2 cellular contexts compared by ENCODE assay signal in the genomic region with DNA sequence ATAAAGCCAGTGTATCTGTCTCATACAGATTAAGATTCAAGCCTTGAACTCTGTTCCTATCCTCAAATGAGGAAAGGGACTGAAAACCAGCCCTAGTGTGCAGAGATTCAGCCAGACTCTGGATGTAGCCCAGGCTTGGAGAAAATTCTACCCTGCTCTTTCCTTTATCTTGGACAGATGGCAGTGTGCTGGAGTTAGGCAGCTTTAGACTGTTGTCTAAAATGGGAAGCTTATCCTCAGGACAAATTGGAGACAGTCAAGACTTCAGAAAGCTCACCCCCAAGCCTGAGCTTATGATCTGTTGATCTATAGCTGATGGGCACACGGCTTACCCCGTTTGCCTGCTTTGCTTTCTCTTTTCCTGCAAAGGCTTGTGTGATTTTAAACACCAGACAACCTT.
TF ChIP-seq lines count a peak whose summit lies in the region.

No MANE protein-coding gene starts in this region.

TF ChIP-seq in GM23338, 12 proteins besides CTCF, POLR2A, EP300 and RAD21 (continues in another document):
- TF ChIP-seq, protein P1, sequence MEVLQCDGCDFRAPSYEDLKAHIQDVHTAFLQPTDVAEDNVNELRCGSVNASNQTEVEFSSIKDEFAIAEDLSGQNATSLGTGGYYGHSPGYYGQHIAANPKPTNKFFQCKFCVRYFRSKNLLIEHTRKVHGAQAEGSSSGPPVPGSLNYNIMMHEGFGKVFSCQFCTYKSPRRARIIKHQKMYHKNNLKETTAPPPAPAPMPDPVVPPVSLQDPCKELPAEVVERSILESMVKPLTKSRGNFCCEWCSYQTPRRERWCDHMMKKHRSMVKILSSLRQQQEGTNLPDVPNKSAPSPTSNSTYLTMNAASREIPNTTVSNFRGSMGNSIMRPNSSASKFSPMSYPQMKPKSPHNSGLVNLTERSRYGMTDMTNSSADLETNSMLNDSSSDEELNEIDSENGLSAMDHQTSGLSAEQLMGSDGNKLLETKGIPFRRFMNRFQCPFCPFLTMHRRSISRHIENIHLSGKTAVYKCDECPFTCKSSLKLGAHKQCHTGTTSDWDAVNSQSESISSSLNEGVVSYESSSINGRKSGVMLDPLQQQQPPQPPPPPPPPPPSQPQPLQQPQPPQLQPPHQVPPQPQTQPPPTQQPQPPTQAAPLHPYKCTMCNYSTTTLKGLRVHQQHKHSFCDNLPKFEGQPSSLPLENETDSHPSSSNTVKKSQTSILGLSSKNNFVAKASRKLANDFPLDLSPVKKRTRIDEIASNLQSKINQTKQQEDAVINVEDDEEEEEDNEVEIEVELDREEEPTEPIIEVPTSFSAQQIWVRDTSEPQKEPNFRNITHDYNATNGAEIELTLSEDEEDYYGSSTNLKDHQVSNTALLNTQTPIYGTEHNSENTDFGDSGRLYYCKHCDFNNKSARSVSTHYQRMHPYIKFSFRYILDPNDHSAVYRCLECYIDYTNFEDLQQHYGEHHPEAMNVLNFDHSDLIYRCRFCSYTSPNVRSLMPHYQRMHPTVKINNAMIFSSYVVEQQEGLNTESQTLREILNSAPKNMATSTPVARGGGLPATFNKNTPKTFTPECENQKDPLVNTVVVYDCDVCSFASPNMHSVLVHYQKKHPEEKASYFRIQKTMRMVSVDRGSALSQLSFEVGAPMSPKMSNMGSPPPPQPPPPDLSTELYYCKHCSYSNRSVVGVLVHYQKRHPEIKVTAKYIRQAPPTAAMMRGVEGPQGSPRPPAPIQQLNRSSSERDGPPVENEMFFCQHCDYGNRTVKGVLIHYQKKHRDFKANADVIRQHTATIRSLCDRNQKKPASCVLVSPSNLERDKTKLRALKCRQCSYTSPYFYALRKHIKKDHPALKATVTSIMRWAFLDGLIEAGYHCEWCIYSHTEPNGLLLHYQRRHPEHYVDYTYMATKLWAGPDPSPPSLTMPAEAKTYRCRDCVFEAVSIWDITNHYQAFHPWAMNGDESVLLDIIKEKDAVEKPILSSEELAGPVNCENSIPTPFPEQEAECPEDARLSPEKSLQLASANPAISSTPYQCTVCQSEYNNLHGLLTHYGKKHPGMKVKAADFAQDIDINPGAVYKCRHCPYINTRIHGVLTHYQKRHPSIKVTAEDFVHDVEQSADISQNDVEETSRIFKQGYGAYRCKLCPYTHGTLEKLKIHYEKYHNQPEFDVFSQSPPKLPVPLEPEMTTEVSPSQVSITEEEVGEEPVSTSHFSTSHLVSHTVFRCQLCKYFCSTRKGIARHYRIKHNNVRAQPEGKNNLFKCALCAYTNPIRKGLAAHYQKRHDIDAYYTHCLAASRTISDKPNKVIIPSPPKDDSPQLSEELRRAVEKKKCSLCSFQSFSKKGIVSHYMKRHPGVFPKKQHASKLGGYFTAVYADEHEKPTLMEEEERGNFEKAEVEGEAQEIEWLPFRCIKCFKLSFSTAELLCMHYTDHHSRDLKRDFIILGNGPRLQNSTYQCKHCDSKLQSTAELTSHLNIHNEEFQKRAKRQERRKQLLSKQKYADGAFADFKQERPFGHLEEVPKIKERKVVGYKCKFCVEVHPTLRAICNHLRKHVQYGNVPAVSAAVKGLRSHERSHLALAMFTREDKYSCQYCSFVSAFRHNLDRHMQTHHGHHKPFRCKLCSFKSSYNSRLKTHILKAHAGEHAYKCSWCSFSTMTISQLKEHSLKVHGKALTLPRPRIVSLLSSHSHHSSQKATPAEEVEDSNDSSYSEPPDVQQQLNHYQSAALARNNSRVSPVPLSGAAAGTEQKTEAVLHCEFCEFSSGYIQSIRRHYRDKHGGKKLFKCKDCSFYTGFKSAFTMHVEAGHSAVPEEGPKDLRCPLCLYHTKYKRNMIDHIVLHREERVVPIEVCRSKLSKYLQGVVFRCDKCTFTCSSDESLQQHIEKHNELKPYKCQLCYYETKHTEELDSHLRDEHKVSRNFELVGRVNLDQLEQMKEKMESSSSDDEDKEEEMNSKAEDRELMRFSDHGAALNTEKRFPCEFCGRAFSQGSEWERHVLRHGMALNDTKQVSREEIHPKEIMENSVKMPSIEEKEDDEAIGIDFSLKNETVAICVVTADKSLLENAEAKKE (CRISPR knock-in tag; IDR thresholded peaks at IDR 0.05) = no peak
- TF ChIP-seq ZNF114 (CRISPR knock-in tag; IDR thresholded peaks at IDR 0.05) (no peak), STAT1 (IDR thresholded peaks at IDR 0.05; ENCODE audit: unreplicated experiment) (no peak), JUNB (IDR thresholded peaks at IDR 0.05; ENCODE audit: unreplicated experiment) (no peak), EZH2phosphoT487 (IDR thresholded peaks at IDR 0.05; ENCODE audit: unreplicated experiment) (no peak), ZNF331 (CRISPR knock-in tag; IDR thresholded peaks at IDR 0.05; ENCODE audit: low read depth) (no peak), POLR2AphosphoS5 (IDR thresholded peaks at IDR 0.05; ENCODE audit: low read depth) (no peak), EZH2 (IDR thresholded peaks at IDR 0.05; ENCODE audit: low read depth, unreplicated experiment) (no peak)
- TF ChIP-seq, protein P2, sequence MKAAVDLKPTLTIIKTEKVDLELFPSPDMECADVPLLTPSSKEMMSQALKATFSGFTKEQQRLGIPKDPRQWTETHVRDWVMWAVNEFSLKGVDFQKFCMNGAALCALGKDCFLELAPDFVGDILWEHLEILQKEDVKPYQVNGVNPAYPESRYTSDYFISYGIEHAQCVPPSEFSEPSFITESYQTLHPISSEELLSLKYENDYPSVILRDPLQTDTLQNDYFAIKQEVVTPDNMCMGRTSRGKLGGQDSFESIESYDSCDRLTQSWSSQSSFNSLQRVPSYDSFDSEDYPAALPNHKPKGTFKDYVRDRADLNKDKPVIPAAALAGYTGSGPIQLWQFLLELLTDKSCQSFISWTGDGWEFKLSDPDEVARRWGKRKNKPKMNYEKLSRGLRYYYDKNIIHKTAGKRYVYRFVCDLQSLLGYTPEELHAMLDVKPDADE (IDR thresholded peaks at IDR 0.05) = no peak
- TF ChIP-seq, protein P3, sequence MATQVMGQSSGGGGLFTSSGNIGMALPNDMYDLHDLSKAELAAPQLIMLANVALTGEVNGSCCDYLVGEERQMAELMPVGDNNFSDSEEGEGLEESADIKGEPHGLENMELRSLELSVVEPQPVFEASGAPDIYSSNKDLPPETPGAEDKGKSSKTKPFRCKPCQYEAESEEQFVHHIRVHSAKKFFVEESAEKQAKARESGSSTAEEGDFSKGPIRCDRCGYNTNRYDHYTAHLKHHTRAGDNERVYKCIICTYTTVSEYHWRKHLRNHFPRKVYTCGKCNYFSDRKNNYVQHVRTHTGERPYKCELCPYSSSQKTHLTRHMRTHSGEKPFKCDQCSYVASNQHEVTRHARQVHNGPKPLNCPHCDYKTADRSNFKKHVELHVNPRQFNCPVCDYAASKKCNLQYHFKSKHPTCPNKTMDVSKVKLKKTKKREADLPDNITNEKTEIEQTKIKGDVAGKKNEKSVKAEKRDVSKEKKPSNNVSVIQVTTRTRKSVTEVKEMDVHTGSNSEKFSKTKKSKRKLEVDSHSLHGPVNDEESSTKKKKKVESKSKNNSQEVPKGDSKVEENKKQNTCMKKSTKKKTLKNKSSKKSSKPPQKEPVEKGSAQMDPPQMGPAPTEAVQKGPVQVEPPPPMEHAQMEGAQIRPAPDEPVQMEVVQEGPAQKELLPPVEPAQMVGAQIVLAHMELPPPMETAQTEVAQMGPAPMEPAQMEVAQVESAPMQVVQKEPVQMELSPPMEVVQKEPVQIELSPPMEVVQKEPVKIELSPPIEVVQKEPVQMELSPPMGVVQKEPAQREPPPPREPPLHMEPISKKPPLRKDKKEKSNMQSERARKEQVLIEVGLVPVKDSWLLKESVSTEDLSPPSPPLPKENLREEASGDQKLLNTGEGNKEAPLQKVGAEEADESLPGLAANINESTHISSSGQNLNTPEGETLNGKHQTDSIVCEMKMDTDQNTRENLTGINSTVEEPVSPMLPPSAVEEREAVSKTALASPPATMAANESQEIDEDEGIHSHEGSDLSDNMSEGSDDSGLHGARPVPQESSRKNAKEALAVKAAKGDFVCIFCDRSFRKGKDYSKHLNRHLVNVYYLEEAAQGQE (IDR thresholded peaks at IDR 0.05; ENCODE audit: unreplicated experiment) = no peak

TF ChIP-seq in H1, 55 proteins besides CTCF, POLR2A, EP300 and RAD21:
- TF ChIP-seq SUZ12 (IDR thresholded peaks at IDR 0.05; ENCODE audit: low read length) (no peak), CBX5 (IDR thresholded peaks at IDR 0.05; ENCODE audit: low read depth, low read length) (no peak), SP4 (IDR thresholded peaks at IDR 0.05; ENCODE audit: low read length) (no peak), TEAD4 (IDR thresholded peaks at IDR 0.05; ENCODE audit: low read depth, low read length) (no peak), HDAC6 (IDR thresholded peaks at IDR 0.05; ENCODE audit: low read depth, low read length) (no peak), ZNF274 (IDR thresholded peaks at IDR 0.05; ENCODE audit: borderline replicate concordance, extremely low read depth, low read length) (no peak), CHD2 (IDR thresholded peaks at IDR 0.05; ENCODE audit: low read length) (no peak), JUND (IDR thresholded peaks at IDR 0.05; ENCODE audit: low read length) (no peak), POLR2AphosphoS5 (IDR thresholded peaks at IDR 0.05; ENCODE audit: low read depth, low read length) (no peak)
- TF ChIP-seq, protein P4, sequence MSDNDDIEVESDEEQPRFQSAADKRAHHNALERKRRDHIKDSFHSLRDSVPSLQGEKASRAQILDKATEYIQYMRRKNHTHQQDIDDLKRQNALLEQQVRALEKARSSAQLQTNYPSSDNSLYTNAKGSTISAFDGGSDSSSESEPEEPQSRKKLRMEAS (IDR thresholded peaks at IDR 0.05) = no peak
